ENCODE assay signal across 1 cellular context in the genomic region with DNA sequence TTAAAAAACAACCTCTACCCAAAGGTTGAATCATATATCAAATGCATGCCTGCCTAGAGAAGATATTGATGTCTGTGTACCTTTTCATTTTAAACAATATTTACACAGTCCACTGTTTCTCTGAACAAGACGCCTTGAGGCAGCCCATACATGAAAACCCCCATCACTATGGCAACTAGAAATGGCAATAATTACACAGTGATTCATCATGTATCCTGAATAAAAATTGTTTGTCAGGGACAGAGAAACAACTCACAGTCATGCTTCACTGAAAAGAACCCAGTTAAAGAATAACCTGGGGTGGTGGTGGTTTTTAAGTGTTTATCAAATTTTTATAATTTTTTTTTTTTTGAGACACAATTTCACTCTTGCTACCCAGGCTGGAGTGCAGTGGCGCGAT.
TF ChIP-seq lines count a peak whose summit lies in the region.

No MANE protein-coding gene starts in this region.

TF ChIP-seq in HepG2, 621 proteins besides CTCF, POLR2A, EP300 and RAD21 (continued from another document and continues in another):
- TF ChIP-seq, protein P1, sequence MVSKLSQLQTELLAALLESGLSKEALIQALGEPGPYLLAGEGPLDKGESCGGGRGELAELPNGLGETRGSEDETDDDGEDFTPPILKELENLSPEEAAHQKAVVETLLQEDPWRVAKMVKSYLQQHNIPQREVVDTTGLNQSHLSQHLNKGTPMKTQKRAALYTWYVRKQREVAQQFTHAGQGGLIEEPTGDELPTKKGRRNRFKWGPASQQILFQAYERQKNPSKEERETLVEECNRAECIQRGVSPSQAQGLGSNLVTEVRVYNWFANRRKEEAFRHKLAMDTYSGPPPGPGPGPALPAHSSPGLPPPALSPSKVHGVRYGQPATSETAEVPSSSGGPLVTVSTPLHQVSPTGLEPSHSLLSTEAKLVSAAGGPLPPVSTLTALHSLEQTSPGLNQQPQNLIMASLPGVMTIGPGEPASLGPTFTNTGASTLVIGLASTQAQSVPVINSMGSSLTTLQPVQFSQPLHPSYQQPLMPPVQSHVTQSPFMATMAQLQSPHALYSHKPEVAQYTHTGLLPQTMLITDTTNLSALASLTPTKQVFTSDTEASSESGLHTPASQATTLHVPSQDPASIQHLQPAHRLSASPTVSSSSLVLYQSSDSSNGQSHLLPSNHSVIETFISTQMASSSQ (IDR thresholded peaks at IDR 0.05; ENCODE audit: low read depth), result peak; percentile 62; the same call in 1 of the 2 replicates
- TF ChIP-seq, protein P1 (CRISPR knock-in tag; IDR thresholded peaks at IDR 0.05; ENCODE audit: borderline replicate concordance), result peak; percentile 30; the same call in 1 of the 2 replicates
- no peak for TF ChIP-seq TCF12 (IDR thresholded peaks at IDR 0.05)
- no peak for TF ChIP-seq TCF12 (CRISPR knock-in tag; IDR thresholded peaks at IDR 0.05)
- peak; percentile 6; the same call in 1 of the 2 replicates for TF ChIP-seq SALL1 (CRISPR knock-in tag; IDR thresholded peaks at IDR 0.05)
- no peak for TF ChIP-seq MBNL3 (CRISPR knock-in tag; conservative IDR thresholded peaks at IDR 0.05)
- TF ChIP-seq, protein P2, sequence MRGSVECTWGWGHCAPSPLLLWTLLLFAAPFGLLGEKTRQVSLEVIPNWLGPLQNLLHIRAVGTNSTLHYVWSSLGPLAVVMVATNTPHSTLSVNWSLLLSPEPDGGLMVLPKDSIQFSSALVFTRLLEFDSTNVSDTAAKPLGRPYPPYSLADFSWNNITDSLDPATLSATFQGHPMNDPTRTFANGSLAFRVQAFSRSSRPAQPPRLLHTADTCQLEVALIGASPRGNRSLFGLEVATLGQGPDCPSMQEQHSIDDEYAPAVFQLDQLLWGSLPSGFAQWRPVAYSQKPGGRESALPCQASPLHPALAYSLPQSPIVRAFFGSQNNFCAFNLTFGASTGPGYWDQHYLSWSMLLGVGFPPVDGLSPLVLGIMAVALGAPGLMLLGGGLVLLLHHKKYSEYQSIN (CRISPR knock-in tag; IDR thresholded peaks at IDR 0.05; ENCODE audit: borderline replicate concordance), result no peak
- TF ChIP-seq, protein P3, sequence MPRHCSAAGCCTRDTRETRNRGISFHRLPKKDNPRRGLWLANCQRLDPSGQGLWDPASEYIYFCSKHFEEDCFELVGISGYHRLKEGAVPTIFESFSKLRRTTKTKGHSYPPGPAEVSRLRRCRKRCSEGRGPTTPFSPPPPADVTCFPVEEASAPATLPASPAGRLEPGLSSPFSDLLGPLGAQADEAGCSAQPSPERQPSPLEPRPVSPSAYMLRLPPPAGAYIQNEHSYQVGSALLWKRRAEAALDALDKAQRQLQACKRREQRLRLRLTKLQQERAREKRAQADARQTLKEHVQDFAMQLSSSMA (CRISPR knock-in tag; IDR thresholded peaks at IDR 0.05), result no peak
- TF ChIP-seq, protein P4, sequence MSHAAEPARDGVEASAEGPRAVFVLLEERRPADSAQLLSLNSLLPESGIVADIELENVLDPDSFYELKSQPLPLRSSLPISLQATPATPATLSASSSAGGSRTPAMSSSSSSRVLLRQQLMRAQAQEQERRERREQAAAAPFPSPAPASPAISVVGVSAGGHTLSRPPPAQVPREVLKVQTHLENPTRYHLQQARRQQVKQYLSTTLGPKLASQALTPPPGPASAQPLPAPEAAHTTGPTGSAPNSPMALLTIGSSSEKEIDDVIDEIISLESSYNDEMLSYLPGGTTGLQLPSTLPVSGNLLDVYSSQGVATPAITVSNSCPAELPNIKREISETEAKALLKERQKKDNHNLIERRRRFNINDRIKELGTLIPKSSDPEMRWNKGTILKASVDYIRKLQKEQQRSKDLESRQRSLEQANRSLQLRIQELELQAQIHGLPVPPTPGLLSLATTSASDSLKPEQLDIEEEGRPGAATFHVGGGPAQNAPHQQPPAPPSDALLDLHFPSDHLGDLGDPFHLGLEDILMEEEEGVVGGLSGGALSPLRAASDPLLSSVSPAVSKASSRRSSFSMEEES (CRISPR knock-in tag; IDR thresholded peaks at IDR 0.05), result 0 out of 2 replicates have a peak, but pooled peaks have one; percentile 12
- no peak for TF ChIP-seq ZNF644 (CRISPR knock-in tag; IDR thresholded peaks at IDR 0.05; ENCODE audit: low read depth)
- peak; percentile 87 for TF ChIP-seq RFX3 (CRISPR knock-in tag; IDR thresholded peaks at IDR 0.05)
- TF ChIP-seq FOXP1 (IDR thresholded peaks at IDR 0.05), result no peak
- TF ChIP-seq FOXP1 (CRISPR knock-in tag; IDR thresholded peaks at IDR 0.05), result peak; percentile 83
- TF ChIP-seq MIER2 (CRISPR knock-in tag; IDR thresholded peaks at IDR 0.05), result no peak
- no peak for TF ChIP-seq ZNF672 (CRISPR knock-in tag; IDR thresholded peaks at IDR 0.05)
- TF ChIP-seq ZNF235 (CRISPR knock-in tag; IDR thresholded peaks at IDR 0.05; ENCODE audit: borderline replicate concordance), result no peak
- no peak for TF ChIP-seq SNRNP70 (IDR thresholded peaks at IDR 0.05; ENCODE audit: low read depth, low read length)
- TF ChIP-seq, protein P5, sequence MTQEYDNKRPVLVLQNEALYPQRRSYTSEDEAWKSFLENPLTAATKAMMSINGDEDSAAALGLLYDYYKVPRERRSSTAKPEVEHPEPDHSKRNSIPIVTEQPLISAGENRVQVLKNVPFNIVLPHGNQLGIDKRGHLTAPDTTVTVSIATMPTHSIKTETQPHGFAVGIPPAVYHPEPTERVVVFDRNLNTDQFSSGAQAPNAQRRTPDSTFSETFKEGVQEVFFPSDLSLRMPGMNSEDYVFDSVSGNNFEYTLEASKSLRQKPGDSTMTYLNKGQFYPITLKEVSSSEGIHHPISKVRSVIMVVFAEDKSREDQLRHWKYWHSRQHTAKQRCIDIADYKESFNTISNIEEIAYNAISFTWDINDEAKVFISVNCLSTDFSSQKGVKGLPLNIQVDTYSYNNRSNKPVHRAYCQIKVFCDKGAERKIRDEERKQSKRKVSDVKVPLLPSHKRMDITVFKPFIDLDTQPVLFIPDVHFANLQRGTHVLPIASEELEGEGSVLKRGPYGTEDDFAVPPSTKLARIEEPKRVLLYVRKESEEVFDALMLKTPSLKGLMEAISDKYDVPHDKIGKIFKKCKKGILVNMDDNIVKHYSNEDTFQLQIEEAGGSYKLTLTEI (CRISPR knock-in tag; conservative IDR thresholded peaks at IDR 0.05), result no peak
- no peak for TF ChIP-seq CREB1 (IDR thresholded peaks at IDR 0.05)
- TF ChIP-seq CREB1 (CRISPR knock-in tag; IDR thresholded peaks at IDR 0.05), result 0 out of 2 replicates have a peak, but pooled peaks have one; percentile 26
- no peak for TF ChIP-seq ZNF253 (CRISPR knock-in tag; IDR thresholded peaks at IDR 0.05; ENCODE audit: borderline replicate concordance)
- no peak for TF ChIP-seq MAFF (IDR thresholded peaks at IDR 0.05; ENCODE audit: low read depth, low read length)
- TF ChIP-seq, protein P6, sequence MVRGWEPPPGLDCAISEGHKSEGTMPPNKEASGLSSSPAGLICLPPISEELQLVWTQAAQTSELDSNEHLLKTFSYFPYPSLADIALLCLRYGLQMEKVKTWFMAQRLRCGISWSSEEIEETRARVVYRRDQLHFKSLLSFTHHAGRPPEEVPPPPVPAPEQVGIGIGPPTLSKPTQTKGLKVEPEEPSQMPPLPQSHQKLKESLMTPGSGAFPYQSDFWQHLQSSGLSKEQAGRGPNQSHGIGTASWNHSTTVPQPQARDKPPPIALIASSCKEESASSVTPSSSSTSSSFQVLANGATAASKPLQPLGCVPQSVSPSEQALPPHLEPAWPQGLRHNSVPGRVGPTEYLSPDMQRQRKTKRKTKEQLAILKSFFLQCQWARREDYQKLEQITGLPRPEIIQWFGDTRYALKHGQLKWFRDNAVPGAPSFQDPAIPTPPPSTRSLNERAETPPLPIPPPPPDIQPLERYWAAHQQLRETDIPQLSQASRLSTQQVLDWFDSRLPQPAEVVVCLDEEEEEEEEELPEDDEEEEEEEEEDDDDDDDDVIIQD (CRISPR knock-in tag; IDR thresholded peaks at IDR 0.05; ENCODE audit: low read depth), result peak; percentile 11; the same call in 1 of the 2 replicates
- no peak for TF ChIP-seq ZNF484 (CRISPR knock-in tag; IDR thresholded peaks at IDR 0.05; ENCODE audit: borderline replicate concordance, low read depth)
- TF ChIP-seq SRSF1 (optimal IDR thresholded peaks at IDR 0.05; ENCODE audit: low read depth, low read length), result no peak
- TF ChIP-seq FOXA3 (CRISPR knock-in tag; IDR thresholded peaks at IDR 0.05), result peak; percentile 84
- TF ChIP-seq ZNF549 (CRISPR knock-in tag; IDR thresholded peaks at IDR 0.05), result no peak
- TF ChIP-seq, protein P7, sequence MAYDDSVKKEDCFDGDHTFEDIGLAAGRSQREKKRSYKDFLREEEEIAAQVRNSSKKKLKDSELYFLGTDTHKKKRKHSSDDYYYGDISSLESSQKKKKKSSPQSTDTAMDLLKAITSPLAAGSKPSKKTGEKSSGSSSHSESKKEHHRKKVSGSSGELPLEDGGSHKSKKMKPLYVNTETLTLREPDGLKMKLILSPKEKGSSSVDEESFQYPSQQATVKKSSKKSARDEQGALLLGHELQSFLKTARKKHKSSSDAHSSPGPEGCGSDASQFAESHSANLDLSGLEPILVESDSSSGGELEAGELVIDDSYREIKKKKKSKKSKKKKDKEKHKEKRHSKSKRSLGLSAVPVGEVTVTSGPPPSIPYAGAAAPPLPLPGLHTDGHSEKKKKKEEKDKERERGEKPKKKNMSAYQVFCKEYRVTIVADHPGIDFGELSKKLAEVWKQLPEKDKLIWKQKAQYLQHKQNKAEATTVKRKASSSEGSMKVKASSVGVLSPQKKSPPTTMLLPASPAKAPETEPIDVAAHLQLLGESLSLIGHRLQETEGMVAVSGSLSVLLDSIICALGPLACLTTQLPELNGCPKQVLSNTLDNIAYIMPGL (CRISPR knock-in tag; IDR thresholded peaks at IDR 0.05; ENCODE audit: borderline replicate concordance in 1 of 2, low read depth in 1 of 2), result no peak
- no peak for TF ChIP-seq MTF1 (CRISPR knock-in tag; IDR thresholded peaks at IDR 0.05)
- TF ChIP-seq RBM22 (optimal IDR thresholded peaks at IDR 0.05; ENCODE audit: low read length), result no peak
- no peak for TF ChIP-seq ZBTB21 (CRISPR knock-in tag; IDR thresholded peaks at IDR 0.05)
- no peak for TF ChIP-seq MYC (CRISPR knock-in tag; IDR thresholded peaks at IDR 0.05; ENCODE audit: borderline replicate concordance)
- no peak for TF ChIP-seq U2AF2 (IDR thresholded peaks at IDR 0.05; ENCODE audit: low read depth, low read length)
- TF ChIP-seq, protein P8, sequence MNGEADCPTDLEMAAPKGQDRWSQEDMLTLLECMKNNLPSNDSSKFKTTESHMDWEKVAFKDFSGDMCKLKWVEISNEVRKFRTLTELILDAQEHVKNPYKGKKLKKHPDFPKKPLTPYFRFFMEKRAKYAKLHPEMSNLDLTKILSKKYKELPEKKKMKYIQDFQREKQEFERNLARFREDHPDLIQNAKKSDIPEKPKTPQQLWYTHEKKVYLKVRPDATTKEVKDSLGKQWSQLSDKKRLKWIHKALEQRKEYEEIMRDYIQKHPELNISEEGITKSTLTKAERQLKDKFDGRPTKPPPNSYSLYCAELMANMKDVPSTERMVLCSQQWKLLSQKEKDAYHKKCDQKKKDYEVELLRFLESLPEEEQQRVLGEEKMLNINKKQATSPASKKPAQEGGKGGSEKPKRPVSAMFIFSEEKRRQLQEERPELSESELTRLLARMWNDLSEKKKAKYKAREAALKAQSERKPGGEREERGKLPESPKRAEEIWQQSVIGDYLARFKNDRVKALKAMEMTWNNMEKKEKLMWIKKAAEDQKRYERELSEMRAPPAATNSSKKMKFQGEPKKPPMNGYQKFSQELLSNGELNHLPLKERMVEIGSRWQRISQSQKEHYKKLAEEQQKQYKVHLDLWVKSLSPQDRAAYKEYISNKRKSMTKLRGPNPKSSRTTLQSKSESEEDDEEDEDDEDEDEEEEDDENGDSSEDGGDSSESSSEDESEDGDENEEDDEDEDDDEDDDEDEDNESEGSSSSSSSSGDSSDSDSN (CRISPR knock-in tag; IDR thresholded peaks at IDR 0.05), result no peak
- peak; percentile 29; the same call in 1 of the 2 replicates for TF ChIP-seq CEBPG (CRISPR knock-in tag; IDR thresholded peaks at IDR 0.05)
- TF ChIP-seq ZNF33A (CRISPR knock-in tag; IDR thresholded peaks at IDR 0.05; ENCODE audit: borderline replicate concordance), result no peak
- no peak for TF ChIP-seq EEA1 (CRISPR knock-in tag; IDR thresholded peaks at IDR 0.05; ENCODE audit: borderline replicate concordance)
- TF ChIP-seq MLLT10 (CRISPR knock-in tag; IDR thresholded peaks at IDR 0.05), result no peak
- TF ChIP-seq NCOA2 (CRISPR knock-in tag; IDR thresholded peaks at IDR 0.05), result peak; percentile 68; the same call in 1 of the 2 replicates
- TF ChIP-seq NFIC (IDR thresholded peaks at IDR 0.05; ENCODE audit: low read length), result peak; percentile 53; the same call in 1 of the 2 replicates
- TF ChIP-seq, protein P9, sequence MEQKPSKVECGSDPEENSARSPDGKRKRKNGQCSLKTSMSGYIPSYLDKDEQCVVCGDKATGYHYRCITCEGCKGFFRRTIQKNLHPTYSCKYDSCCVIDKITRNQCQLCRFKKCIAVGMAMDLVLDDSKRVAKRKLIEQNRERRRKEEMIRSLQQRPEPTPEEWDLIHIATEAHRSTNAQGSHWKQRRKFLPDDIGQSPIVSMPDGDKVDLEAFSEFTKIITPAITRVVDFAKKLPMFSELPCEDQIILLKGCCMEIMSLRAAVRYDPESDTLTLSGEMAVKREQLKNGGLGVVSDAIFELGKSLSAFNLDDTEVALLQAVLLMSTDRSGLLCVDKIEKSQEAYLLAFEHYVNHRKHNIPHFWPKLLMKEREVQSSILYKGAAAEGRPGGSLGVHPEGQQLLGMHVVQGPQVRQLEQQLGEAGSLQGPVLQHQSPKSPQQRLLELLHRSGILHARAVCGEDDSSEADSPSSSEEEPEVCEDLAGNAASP (CRISPR knock-in tag; IDR thresholded peaks at IDR 0.05; ENCODE audit: borderline replicate concordance), result no peak
- TF ChIP-seq ZNF160 (CRISPR knock-in tag; IDR thresholded peaks at IDR 0.05), result no peak
- TF ChIP-seq, protein P10, sequence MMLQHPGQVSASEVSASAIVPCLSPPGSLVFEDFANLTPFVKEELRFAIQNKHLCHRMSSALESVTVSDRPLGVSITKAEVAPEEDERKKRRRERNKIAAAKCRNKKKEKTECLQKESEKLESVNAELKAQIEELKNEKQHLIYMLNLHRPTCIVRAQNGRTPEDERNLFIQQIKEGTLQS (CRISPR knock-in tag; IDR thresholded peaks at IDR 0.05), result no peak
- TF ChIP-seq FOSL1 (CRISPR knock-in tag; IDR thresholded peaks at IDR 0.05; ENCODE audit: borderline replicate concordance), result peak; percentile 32; the same call in 1 of the 2 replicates
